9 cellular contexts compared by ENCODE assay signal in the genomic region with DNA sequence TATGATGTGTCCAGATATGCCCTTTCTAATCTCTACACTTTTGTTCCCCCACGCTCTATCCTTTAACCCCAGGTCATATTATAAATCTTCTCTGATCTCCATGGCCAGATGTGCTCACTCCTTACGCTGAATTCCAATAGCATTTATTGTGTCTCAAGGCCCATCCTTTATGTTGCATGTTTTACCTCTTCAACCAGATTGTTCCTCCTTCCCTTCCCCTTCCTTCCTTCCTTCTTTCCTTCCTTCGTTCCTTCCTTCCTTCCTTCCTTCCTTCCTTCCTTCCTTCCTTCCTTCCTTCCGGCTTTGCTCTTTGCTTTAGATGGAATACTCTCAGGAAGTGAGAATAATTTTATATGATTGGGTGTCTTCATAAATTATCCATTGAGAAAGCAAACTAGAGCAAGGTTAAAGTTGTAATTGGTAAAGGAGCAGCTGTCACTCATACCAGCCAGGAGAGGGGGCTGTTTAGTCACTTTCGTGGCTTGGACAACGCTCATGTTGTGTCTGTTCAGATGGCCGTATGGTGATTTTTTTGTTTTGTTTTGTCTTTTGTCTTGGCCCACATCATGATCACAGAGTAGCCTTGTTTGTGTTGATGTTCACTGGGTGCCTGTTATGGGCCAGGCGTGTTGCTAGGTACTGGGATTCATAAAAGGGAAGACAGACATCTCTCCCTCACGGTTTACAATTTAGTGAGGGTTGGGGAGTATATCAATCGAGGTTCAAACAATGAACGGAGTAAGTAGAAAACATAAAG.
DNase-seq lines count a peak whose midpoint lies in the region; ATAC-seq, FAIRE-seq and TF ChIP-seq lines count a peak whose summit lies in the region.
"Had no signal": no experiment of that assay in that cellular context is flagged by ENCODE, and none has a peak within 500 bp of the region (broad histone marks: within the 10 kb centered on the region; RNA-seq: fewer than 3 reads in every experiment).

No MANE protein-coding gene starts in this region.

- ATAC-seq in GM21576 (IDR thresholded peaks at IDR 0.05; ENCODE audit: unreplicated experiment) (peak; percentile 68), GM19324 (IDR thresholded peaks at IDR 0.05; ENCODE audit: low FRiP score, unreplicated experiment) (no peak)

- H3K4me1 ChIP-seq in effector memory CD4-positive, alpha-beta T cell (ENCODE audit: control insufficient read depth, insufficient read depth, low read length, poor library complexity, severe bottlenecking) = no peaks in the 10 kb centered on the region

- DNase-seq in COLO829 (ENCODE audit: low spot score) (peak; percentile 33), NCI-H2081 treated with DMSO at 0.1 percent for 48 hours (lab: John Stamatoyannopoulos, UW) (peak; percentile 58), bronchial epithelial cell (ENCODE audit: low read depth) (peak; percentile 21), medulla oblongata (ENCODE audit: extremely low spot score) (peak; percentile 90)
- DNase-seq in effector memory CD4-positive, alpha-beta T cell = no peak
- DNase-seq in activated T-cell treated with anti-CD3 and anti-CD28 coated beads, Interleukin-2, amount 50 U/mL, for 48 hours = no peak

- no peaks in the 10 kb centered on the region for H3K9me3 ChIP-seq in effector memory CD4-positive, alpha-beta T cell (ENCODE audit: control insufficient read depth, low read length)

- no peak overlapping the region for H3K27ac ChIP-seq in effector memory CD4-positive, alpha-beta T cell (ENCODE audit: insufficient read depth, low read length, poor library complexity, severe bottlenecking)

- FAIRE-seq in bronchial epithelial cell (lab: Jason Lieb, UNC) = no peak

- H3K36me3 ChIP-seq in bronchial epithelial cell (ENCODE audit: control insufficient read depth, insufficient read depth, low read length) = no peaks in the 10 kb centered on the region
- no peaks in the 10 kb centered on the region for H3K36me3 ChIP-seq in effector memory CD4-positive, alpha-beta T cell (ENCODE audit: control insufficient read depth, insufficient read depth, low read length)

- no peaks in the 10 kb centered on the region for H3K27me3 ChIP-seq in bronchial epithelial cell (ENCODE audit: control insufficient read depth, insufficient read depth, low read length)
- no peaks in the 10 kb centered on the region for H3K27me3 ChIP-seq in effector memory CD4-positive, alpha-beta T cell (replicated peaks; ENCODE audit: control insufficient read depth, insufficient read depth, low read length, poor library complexity, severe bottlenecking)

- no peak overlapping the region for H3K4me3 ChIP-seq in bronchial epithelial cell (ENCODE audit: low read depth, low read length)
- H3K4me3 ChIP-seq in effector memory CD4-positive, alpha-beta T cell (ENCODE audit: insufficient read depth, low read depth, low read length, poor library complexity, severe bottlenecking) = no peak overlapping the region
- H3K4me3 ChIP-seq: lung had no signal

- peak; percentile 64 for TF ChIP-seq CTCF in bronchial epithelial cell (IDR thresholded peaks at IDR 0.05; ENCODE audit: insufficient read depth, low read length, severe bottlenecking)

Comparison
In these comparisons a context has a peak if more than half of its experiments do, and no peak if none do; other contexts are left out.
1. DNase-seq: peak in COLO829 (single experiment), NCI-H2081 treated with DMSO at 0.1 percent for 48 hours (single experiment), bronchial epithelial cell (single experiment) and medulla oblongata (single experiment); none in effector memory CD4-positive, alpha-beta T cell (0 of 3) and activated T-cell treated with anti-CD3 and anti-CD28 coated beads, Interleukin-2, amount 50 U/mL, for 48 hours (0 of 2).